ENCODE assay signal across 1 cellular context in the genomic region with DNA sequence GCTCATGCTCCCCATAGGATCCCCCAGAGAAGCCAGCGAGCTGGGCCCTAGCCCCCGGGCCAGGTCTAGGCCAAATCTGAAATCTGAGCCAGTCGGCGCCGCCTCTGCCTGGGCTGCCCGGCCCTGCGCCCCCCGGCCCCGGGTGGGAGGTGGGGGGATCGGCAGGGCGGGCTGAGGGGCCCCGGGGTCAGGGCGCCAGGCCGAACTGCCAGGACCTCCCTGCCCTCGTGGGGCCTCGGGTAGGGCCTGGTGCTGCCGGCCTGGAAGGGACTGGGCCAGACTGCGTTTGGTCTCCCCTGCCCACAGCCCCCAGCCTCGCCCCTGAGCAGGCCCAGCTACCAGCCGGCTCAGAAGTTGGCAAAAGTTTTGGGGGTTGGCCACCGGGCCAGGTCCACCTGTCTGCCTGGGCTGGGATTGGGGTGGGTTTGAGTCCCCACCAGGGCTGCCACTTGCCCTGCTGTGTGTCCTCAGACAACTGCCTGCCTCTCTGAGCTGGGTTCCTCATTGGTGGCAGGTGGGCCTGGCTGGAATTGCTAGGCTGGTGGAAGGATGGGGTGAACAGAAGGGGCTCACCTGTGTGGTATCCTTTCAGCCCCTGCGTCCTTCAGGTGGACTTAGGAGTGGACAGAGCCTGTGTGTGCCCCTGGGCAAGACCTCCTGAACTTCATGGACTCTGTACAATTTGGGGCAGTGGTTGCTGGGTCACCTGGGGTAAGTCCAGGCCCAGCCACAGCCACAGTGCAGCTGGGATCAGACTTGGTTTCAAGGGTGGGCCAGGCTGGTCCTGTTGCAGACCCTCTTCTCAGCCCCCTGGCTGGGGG.
A peak's percentile ranks its signal among the peaks of the same experiment; 100 is the strongest.
TF ChIP-seq lines count a peak whose summit lies in the region.

No MANE protein-coding gene starts in this region.

TF ChIP-seq in HepG2, 621 proteins besides CTCF, POLR2A, EP300 and RAD21 (continued from another document):
- TF ChIP-seq ZBTB4 (CRISPR knock-in tag; IDR thresholded peaks at IDR 0.05; ENCODE audit: borderline replicate concordance) (peak; percentile 27; the same call in 1 of the 2 replicates), ZNF274 (CRISPR knock-in tag; IDR thresholded peaks at IDR 0.05) (0 out of 2 replicates have a peak, but pooled peaks have one; percentile 65), ATRX (CRISPR knock-in tag; IDR thresholded peaks at IDR 0.05; ENCODE audit: borderline replicate concordance) (no peak), ZBTB7B (CRISPR knock-in tag; IDR thresholded peaks at IDR 0.05) (peak; percentile 33; the same call in 1 of the 2 replicates), MXD4 (CRISPR knock-in tag; IDR thresholded peaks at IDR 0.05) (no peak), CENPT (CRISPR knock-in tag; IDR thresholded peaks at IDR 0.05; ENCODE audit: low read depth) (0 out of 2 replicates have a peak, but pooled peaks have one; percentile 21), DZIP1 (CRISPR knock-in tag; IDR thresholded peaks at IDR 0.05) (peak; percentile 74; the same call in 1 of the 2 replicates), GFI1 (CRISPR knock-in tag; IDR thresholded peaks at IDR 0.05; ENCODE audit: borderline replicate concordance) (no peak), ZNF44 (CRISPR knock-in tag; IDR thresholded peaks at IDR 0.05) (peak; percentile 27; the same call in 1 of the 2 replicates), RBM39 (IDR thresholded peaks at IDR 0.05; ENCODE audit: low read depth, low read length, poor library complexity, severe bottlenecking) (peak; percentile 43), AKAP8 (CRISPR knock-in tag; IDR thresholded peaks at IDR 0.05) (no peak), PHF8 (CRISPR knock-in tag; IDR thresholded peaks at IDR 0.05) (no peak), ZNF605 (CRISPR knock-in tag; IDR thresholded peaks at IDR 0.05) (no peak), ZNF75D (CRISPR knock-in tag; IDR thresholded peaks at IDR 0.05; ENCODE audit: borderline replicate concordance) (0 out of 2 replicates have a peak, but pooled peaks have one; percentile 19), TEAD3 (CRISPR knock-in tag; optimal IDR thresholded peaks at IDR 0.05; ENCODE audit: borderline replicate concordance) (peak; percentile 31), MTF2 (CRISPR knock-in tag; IDR thresholded peaks at IDR 0.05; ENCODE audit: borderline replicate concordance) (no peak), SP2 (CRISPR knock-in tag; IDR thresholded peaks at IDR 0.05) (0 out of 2 replicates have a peak, but pooled peaks have one; percentile 12)
- TF ChIP-seq, protein P1, sequence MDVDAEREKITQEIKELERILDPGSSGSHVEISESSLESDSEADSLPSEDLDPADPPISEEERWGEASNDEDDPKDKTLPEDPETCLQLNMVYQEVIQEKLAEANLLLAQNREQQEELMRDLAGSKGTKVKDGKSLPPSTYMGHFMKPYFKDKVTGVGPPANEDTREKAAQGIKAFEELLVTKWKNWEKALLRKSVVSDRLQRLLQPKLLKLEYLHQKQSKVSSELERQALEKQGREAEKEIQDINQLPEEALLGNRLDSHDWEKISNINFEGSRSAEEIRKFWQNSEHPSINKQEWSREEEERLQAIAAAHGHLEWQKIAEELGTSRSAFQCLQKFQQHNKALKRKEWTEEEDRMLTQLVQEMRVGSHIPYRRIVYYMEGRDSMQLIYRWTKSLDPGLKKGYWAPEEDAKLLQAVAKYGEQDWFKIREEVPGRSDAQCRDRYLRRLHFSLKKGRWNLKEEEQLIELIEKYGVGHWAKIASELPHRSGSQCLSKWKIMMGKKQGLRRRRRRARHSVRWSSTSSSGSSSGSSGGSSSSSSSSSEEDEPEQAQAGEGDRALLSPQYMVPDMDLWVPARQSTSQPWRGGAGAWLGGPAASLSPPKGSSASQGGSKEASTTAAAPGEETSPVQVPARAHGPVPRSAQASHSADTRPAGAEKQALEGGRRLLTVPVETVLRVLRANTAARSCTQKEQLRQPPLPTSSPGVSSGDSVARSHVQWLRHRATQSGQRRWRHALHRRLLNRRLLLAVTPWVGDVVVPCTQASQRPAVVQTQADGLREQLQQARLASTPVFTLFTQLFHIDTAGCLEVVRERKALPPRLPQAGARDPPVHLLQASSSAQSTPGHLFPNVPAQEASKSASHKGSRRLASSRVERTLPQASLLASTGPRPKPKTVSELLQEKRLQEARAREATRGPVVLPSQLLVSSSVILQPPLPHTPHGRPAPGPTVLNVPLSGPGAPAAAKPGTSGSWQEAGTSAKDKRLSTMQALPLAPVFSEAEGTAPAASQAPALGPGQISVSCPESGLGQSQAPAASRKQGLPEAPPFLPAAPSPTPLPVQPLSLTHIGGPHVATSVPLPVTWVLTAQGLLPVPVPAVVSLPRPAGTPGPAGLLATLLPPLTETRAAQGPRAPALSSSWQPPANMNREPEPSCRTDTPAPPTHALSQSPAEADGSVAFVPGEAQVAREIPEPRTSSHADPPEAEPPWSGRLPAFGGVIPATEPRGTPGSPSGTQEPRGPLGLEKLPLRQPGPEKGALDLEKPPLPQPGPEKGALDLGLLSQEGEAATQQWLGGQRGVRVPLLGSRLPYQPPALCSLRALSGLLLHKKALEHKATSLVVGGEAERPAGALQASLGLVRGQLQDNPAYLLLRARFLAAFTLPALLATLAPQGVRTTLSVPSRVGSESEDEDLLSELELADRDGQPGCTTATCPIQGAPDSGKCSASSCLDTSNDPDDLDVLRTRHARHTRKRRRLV (CRISPR knock-in tag; IDR thresholded peaks at IDR 0.05): 0 out of 2 replicates have a peak, but pooled peaks have one; percentile 49
- TF ChIP-seq, protein P2, sequence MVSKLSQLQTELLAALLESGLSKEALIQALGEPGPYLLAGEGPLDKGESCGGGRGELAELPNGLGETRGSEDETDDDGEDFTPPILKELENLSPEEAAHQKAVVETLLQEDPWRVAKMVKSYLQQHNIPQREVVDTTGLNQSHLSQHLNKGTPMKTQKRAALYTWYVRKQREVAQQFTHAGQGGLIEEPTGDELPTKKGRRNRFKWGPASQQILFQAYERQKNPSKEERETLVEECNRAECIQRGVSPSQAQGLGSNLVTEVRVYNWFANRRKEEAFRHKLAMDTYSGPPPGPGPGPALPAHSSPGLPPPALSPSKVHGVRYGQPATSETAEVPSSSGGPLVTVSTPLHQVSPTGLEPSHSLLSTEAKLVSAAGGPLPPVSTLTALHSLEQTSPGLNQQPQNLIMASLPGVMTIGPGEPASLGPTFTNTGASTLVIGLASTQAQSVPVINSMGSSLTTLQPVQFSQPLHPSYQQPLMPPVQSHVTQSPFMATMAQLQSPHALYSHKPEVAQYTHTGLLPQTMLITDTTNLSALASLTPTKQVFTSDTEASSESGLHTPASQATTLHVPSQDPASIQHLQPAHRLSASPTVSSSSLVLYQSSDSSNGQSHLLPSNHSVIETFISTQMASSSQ (IDR thresholded peaks at IDR 0.05; ENCODE audit: low read depth): no peak
- TF ChIP-seq, protein P2 (CRISPR knock-in tag; IDR thresholded peaks at IDR 0.05; ENCODE audit: borderline replicate concordance): peak; percentile 79
